11 cellular contexts compared by ENCODE assay signal in genomic region chr5:16886366-16886736, GRCh38. TPM values are rescaled to one million over a fixed set of nuclear protein-coding genes. Genes with fewer than 3 reads are reported as not detected.
DNase-seq lines count a peak whose midpoint lies in the region; ATAC-seq, FAIRE-seq and TF ChIP-seq lines count a peak whose summit lies in the region.
"Had no signal": no experiment of that assay in that cellular context is flagged by ENCODE, and none has a peak within 500 bp of the region (broad histone marks: within the 10 kb centered on the region; RNA-seq: fewer than 3 reads in every experiment).

No MANE protein-coding gene starts in this region.

- peaks cover 41% of the 10 kb centered on the region for H3K4me1 Mint-ChIP-seq in progenitor cell of endocrine pancreas (ENCODE audit: low read depth)
- H3K4me1 Mint-ChIP-seq: T-cell had no signal

- ATAC-seq in Panc1 (no peak), gastrocnemius medialis (peak; percentile 59 to 89), pancreas (no peak)
- ATAC-seq: T-cell had no signal

- H3K36me3 ChIP-seq in Panc1 (ENCODE audit: control insufficient read depth, insufficient read depth, low read length) (no peaks in the 10 kb centered on the region), gastrocnemius medialis (no peaks in the 10 kb centered on the region), pancreas (no peaks in the 10 kb centered on the region)

- POLR2A ChIA-PET in Panc1 (lab: Charles Lee) = interaction anchor here (0.5 kb wide), 1 partner anchor 223 kb away, joined by 6 read pairs; no protein-coding TSS in a partner anchor

- BruUV-seq in Panc1 (replicated peaks; lab: Mats Ljungman, UMichigan) = no TSS peak

- no peak for FAIRE-seq in pancreas (lab: Jason Lieb, UNC)

- DNase-seq in AG20443 (ENCODE audit: low spot score) (peak; percentile 83), Panc1 (ENCODE audit: low read depth, low spot score) (no peak), fibroblast of the aortic adventitia (ENCODE audit: low read depth) (peak; percentile 97), gastrocnemius medialis (peak in 1 of 2 donors; percentile 36), pancreas (no peak), NCI-H2171 (lab: John Stamatoyannopoulos, UW) (no peak), RKO (ENCODE audit: low spot score) (no peak), progenitor cell of endocrine pancreas (ENCODE audit: low spot score, unreplicated experiment) (no peak)
- DNase-seq: CD4-positive, alpha-beta T cell; NCI-H1417; T-cell had no signal

- intact Hi-C loops in Panc1 (cut with micrococcal nuclease; ENCODE audit: unreplicated experiment) = no loop called here
- intact Hi-C loops in gastrocnemius medialis (cut with DNase I; ENCODE audit: low total_unique reads) = loop anchor here (2.0 to 5.0 kb wide), 2 partner anchors 50 to 109 kb away; partner anchors contain the start of gene MYO10
- intact Hi-C loops in pancreas (cut with DNase I) = no loop called here

- TF ChIP-seq CTCF in Panc1 (IDR thresholded peaks at IDR 0.05) = no peak
- TF ChIP-seq CTCF in fibroblast of the aortic adventitia (IDR thresholded peaks at IDR 0.05; ENCODE audit: insufficient read depth, low read length) = no peak
- TF ChIP-seq CTCF in gastrocnemius medialis (IDR thresholded peaks at IDR 0.05 in 4 of 5, conservative IDR thresholded peaks at IDR 0.05 in 1 of 5) = no peak
- TF ChIP-seq CTCF in pancreas (IDR thresholded peaks at IDR 0.05) = no peak
- TF ChIP-seq CTCF in progenitor cell of endocrine pancreas (IDR thresholded peaks at IDR 0.05; ENCODE audit: unreplicated experiment) = no peak

- no peak overlapping the region for H3K4me3 ChIP-seq in Panc1 (ENCODE audit: low read depth in 2 of 2, low read length in 2 of 2)
- H3K4me3 ChIP-seq in fibroblast of the aortic adventitia (ENCODE audit: low read depth, low read length) = no peak overlapping the region
- H3K4me3 ChIP-seq in gastrocnemius medialis = no peak overlapping the region
- no peak overlapping the region for H3K4me3 ChIP-seq in pancreas

- no peaks in the 10 kb centered on the region for H3K9me3 ChIP-seq in Panc1 (ENCODE audit: control insufficient read depth, insufficient read depth, low read depth, low read length)
- no peaks in the 10 kb centered on the region for H3K9me3 ChIP-seq in gastrocnemius medialis
- no peaks in the 10 kb centered on the region for H3K9me3 ChIP-seq in pancreas

- H3K27ac ChIP-seq in Panc1 (ENCODE audit: low read length) = peak overlapping the region; percentile 44
- peak overlapping the region; percentile 30 to 81 (median 60) for H3K27ac ChIP-seq in gastrocnemius medialis
- no peak overlapping the region for H3K27ac ChIP-seq in pancreas

- no peaks in the 10 kb centered on the region for H3K9me3 Mint-ChIP-seq in progenitor cell of endocrine pancreas (ENCODE audit: low read depth)
- H3K9me3 Mint-ChIP-seq: CD4-positive, alpha-beta T cell; T-cell had no signal

- no peaks in the 10 kb centered on the region for H3K27me3 Mint-ChIP-seq in progenitor cell of endocrine pancreas

- 82 to 88% methylated on average over 7 of the region's 7 CpGs for WGBS in pancreas, 2 donors

- H3K27me3 ChIP-seq in Panc1 (ENCODE audit: control insufficient read depth, insufficient read depth, low read length) = no peaks in the 10 kb centered on the region
- no peaks in the 10 kb centered on the region for H3K27me3 ChIP-seq in gastrocnemius medialis
- H3K27me3 ChIP-seq in pancreas = no peaks in the 10 kb centered on the region

- in situ Hi-C loops in Panc1 (cut with HindIII; ENCODE audit: low pct_unique_long_range_greater_than_20kb, low sequenced_read_pairs) (no loop called here), gastrocnemius medialis (cut with MboI; ENCODE audit: low sequenced_read_pairs in 4 of 4) (no loop called here)

- no peak for TF ChIP-seq POLR2A in gastrocnemius medialis (IDR thresholded peaks at IDR 0.05)

- H3K36me3 Mint-ChIP-seq in progenitor cell of endocrine pancreas (ENCODE audit: insufficient read depth) = no peaks in the 10 kb centered on the region
- H3K36me3 Mint-ChIP-seq: T-cell had no signal

- H3K27ac Mint-ChIP-seq in progenitor cell of endocrine pancreas = no peak overlapping the region
- H3K27ac Mint-ChIP-seq: CD4-positive, alpha-beta T cell; T-cell had no signal

- H3K4me1 ChIP-seq in Panc1 (ENCODE audit: control insufficient read depth, insufficient read depth, low read length) = peaks cover 75% of the 10 kb centered on the region
- H3K4me1 ChIP-seq in gastrocnemius medialis = peaks cover 7 to 33% of the 10 kb centered on the region in 2 donors
- H3K4me1 ChIP-seq in pancreas = peaks cover 39 to 66% (median 61%) of the 10 kb centered on the region in 3 donors

- CTCF ChIA-PET in Panc1 (lab: Charles Lee) = no interaction called here

- H3K4me3 Mint-ChIP-seq in progenitor cell of endocrine pancreas (ENCODE audit: low read depth) = no peak overlapping the region
- H3K4me3 Mint-ChIP-seq: CD4-positive, alpha-beta T cell; T-cell had no signal

RNA-seq across cellular contexts. Expression of gene MYO10, which starts 49.7 kb away (rescaled TPM):
- 71.9 TPM for total RNA-seq in Panc1 (2021; ENCODE audit: unreplicated experiment)
- polyA plus RNA-seq in Panc1 (2012; ENCODE audit: insufficient read length) = 68.6 TPM
- 37.1 and 324 TPM in 2 replicates for total RNA-seq in fibroblast of the aortic adventitia (ENCODE audit: low replicate concordance)
- total RNA-seq in gastrocnemius medialis = 10 to 100 TPM in 2 of 4 donors, 1 to 10 TPM in 2; 3.4 to 28.7 (median 13.4) TPM
- 10 to 100 TPM; 23.8 to 47.3 (median 38.6) TPM for total RNA-seq in pancreas
- polyA plus RNA-seq in pancreas = 10 to 100 TPM; 11.5 to 17.5 TPM
- total RNA-seq in progenitor cell of endocrine pancreas = 81.6 and 88.0 TPM in 2 replicates
- total RNA-seq: CD4-positive, alpha-beta T cell had no signal

Comparison
In these comparisons a context has a peak if more than half of its experiments do, and no peak if none do; other contexts are left out.
1. DNase-seq: peak in AG20443 (single experiment) and fibroblast of the aortic adventitia (single experiment); none in Panc1 (single experiment), pancreas (0 of 6), NCI-H2171 (single experiment), RKO (single experiment) and progenitor cell of endocrine pancreas (single experiment).
2. ATAC-seq: peak in gastrocnemius medialis (2 of 2); none in Panc1 (single experiment) and pancreas (0 of 4).
3. H3K27ac ChIP-seq: peak in Panc1 (single experiment) and gastrocnemius medialis (4 of 4); none in pancreas (0 of 4).